3 cellular contexts compared by ENCODE assay signal in the genomic region with DNA sequence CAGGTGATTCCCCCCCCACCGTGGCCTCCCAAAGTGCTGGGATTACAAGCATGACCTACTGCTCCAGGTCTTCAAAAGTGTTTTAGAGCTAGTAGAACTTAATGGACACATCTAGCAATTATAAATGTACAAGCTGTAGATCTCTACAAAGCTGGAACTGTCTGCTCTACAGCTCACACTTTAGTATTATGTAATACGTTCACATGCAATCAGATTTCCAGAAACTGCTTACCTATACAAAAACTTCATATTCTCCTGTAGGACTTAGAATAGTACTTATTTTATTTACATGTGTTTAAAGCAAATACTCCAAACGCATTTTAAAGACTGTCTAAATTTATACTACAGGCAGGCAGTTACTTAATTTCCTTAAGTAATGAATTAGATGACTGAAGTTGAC.
TF ChIP-seq lines count a peak whose summit lies in the region.

No MANE protein-coding gene starts in this region.

TF ChIP-seq in K562, 482 proteins besides CTCF, POLR2A, EP300 and RAD21 (continues in another document):
- TF ChIP-seq MAFF (IDR thresholded peaks at IDR 0.05; ENCODE audit: low read length) = peak; percentile 78
- TF ChIP-seq NELFE (IDR thresholded peaks at IDR 0.05; ENCODE audit: insufficient read depth, insufficient read length) = no peak
- TF ChIP-seq MAFK (IDR thresholded peaks at IDR 0.05; ENCODE audit: low read length) = peak; percentile 66
- TF ChIP-seq YBX1 (IDR thresholded peaks at IDR 0.05) = no peak
- peak; percentile 59; the same call in 1 of the 2 replicates for TF ChIP-seq C11orf30 (IDR thresholded peaks at IDR 0.05; ENCODE audit: low read depth)
- TF ChIP-seq SMAD2 (IDR thresholded peaks at IDR 0.05; ENCODE audit: low read depth, low read length) = no peak
- TF ChIP-seq FOXA1 (IDR thresholded peaks at IDR 0.05; ENCODE audit: borderline replicate concordance) = no peak
- TF ChIP-seq, protein P1, sequence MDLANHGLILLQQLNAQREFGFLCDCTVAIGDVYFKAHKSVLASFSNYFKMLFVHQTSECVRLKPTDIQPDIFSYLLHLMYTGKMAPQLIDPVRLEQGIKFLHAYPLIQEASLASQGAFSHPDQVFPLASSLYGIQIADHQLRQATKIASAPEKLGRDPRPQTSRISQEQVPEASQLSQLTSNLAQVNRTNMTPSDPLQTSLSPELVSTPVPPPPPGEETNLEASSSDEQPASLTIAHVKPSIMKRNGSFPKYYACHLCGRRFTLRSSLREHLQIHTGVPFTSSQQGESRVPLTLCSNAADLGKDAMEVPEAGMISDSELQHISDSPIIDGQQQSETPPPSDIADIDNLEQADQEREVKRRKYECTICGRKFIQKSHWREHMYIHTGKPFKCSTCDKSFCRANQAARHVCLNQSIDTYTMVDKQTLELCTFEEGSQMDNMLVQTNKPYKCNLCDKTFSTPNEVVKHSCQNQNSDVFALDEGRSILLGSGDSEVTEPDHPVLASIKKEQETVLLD (IDR thresholded peaks at IDR 0.05) = no peak
- no peak for TF ChIP-seq SIRT6 (IDR thresholded peaks at IDR 0.05; ENCODE audit: low read depth, low read length)
- TF ChIP-seq KLF10 (CRISPR knock-in tag; IDR thresholded peaks at IDR 0.05) = no peak
- no peak for TF ChIP-seq TCFL5 (CRISPR knock-in tag; conservative IDR thresholded peaks at IDR 0.05)
- no peak for TF ChIP-seq NFE2 (IDR thresholded peaks at IDR 0.05; ENCODE audit: low read depth)
- TF ChIP-seq, protein P2, sequence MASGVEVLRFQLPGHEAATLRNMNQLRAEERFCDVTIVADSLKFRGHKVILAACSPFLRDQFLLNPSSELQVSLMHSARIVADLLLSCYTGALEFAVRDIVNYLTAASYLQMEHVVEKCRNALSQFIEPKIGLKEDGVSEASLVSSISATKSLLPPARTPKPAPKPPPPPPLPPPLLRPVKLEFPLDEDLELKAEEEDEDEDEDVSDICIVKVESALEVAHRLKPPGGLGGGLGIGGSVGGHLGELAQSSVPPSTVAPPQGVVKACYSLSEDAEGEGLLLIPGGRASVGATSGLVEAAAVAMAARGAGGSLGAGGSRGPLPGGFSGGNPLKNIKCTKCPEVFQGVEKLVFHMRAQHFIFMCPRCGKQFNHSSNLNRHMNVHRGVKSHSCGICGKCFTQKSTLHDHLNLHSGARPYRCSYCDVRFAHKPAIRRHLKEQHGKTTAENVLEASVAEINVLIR (CRISPR knock-in tag; IDR thresholded peaks at IDR 0.05) = no peak
- TF ChIP-seq, protein P3, sequence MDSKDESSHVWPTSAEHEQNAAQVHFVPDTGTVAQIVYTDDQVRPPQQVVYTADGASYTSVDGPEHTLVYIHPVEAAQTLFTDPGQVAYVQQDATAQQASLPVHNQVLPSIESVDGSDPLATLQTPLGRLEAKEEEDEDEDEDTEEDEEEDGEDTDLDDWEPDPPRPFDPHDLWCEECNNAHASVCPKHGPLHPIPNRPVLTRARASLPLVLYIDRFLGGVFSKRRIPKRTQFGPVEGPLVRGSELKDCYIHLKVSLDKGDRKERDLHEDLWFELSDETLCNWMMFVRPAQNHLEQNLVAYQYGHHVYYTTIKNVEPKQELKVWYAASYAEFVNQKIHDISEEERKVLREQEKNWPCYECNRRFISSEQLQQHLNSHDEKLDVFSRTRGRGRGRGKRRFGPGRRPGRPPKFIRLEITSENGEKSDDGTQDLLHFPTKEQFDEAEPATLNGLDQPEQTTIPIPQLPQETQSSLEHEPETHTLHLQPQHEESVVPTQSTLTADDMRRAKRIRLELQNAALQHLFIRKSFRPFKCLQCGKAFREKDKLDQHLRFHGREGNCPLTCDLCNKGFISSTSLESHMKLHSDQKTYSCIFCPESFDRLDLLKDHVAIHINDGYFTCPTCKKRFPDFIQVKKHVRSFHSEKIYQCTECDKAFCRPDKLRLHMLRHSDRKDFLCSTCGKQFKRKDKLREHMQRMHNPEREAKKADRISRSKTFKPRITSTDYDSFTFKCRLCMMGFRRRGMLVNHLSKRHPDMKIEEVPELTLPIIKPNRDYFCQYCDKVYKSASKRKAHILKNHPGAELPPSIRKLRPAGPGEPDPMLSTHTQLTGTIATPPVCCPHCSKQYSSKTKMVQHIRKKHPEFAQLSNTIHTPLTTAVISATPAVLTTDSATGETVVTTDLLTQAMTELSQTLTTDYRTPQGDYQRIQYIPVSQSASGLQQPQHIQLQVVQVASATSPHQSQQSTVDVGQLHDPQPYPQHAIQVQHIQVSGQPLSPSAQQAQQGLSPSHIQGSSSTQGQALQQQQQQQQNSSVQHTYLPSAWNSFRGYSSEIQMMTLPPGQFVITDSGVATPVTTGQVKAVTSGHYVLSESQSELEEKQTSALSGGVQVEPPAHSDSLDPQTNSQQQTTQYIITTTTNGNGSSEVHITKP (IDR thresholded peaks at IDR 0.05; ENCODE audit: partially characterized antibody) = no peak
- peak; percentile 86 for TF ChIP-seq ZNF316 (IDR thresholded peaks at IDR 0.05)

TF ChIP-seq in HepG2, 621 proteins besides CTCF, POLR2A, EP300 and RAD21:
- no peak for TF ChIP-seq TRIM24 (CRISPR knock-in tag; IDR thresholded peaks at IDR 0.05)
- TF ChIP-seq MAFK (conservative IDR thresholded peaks at IDR 0.05 in 1 of 2, IDR thresholded peaks at IDR 0.05 in 1 of 2; ENCODE audit: low read length in 2 of 2) = peak; percentile 81 to 92
- peak; percentile 82 for TF ChIP-seq MAFF (IDR thresholded peaks at IDR 0.05; ENCODE audit: low read depth, low read length)
- TF ChIP-seq TAF1 (CRISPR knock-in tag; IDR thresholded peaks at IDR 0.05) = no peak
- TF ChIP-seq, protein P4, sequence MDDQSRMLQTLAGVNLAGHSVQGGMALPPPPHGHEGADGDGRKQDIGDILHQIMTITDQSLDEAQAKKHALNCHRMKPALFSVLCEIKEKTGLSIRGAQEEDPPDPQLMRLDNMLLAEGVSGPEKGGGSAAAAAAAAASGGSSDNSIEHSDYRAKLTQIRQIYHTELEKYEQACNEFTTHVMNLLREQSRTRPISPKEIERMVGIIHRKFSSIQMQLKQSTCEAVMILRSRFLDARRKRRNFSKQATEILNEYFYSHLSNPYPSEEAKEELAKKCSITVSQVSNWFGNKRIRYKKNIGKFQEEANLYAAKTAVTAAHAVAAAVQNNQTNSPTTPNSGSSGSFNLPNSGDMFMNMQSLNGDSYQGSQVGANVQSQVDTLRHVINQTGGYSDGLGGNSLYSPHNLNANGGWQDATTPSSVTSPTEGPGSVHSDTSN (CRISPR knock-in tag; IDR thresholded peaks at IDR 0.05; ENCODE audit: borderline replicate concordance) = no peak

TF ChIP-seq in HEK293T, 16 proteins besides CTCF, POLR2A, EP300 and RAD21:
- TF ChIP-seq L3MBTL2 (conservative IDR thresholded peaks at IDR 0.05) (no peak), ELF4 (IDR thresholded peaks at IDR 0.05) (no peak), ZNF384 (IDR thresholded peaks at IDR 0.05) (no peak), BHLHE40 (IDR thresholded peaks at IDR 0.05; ENCODE audit: borderline replicate concordance) (no peak), FOXA1 (IDR thresholded peaks at IDR 0.05) (no peak), LEF1 (IDR thresholded peaks at IDR 0.05; ENCODE audit: borderline replicate concordance) (no peak), SUZ12 (IDR thresholded peaks at IDR 0.05) (no peak), NFRKB (IDR thresholded peaks at IDR 0.05) (no peak), TARDBP (IDR thresholded peaks at IDR 0.05) (no peak), FOXK2 (IDR thresholded peaks at IDR 0.05) (no peak), SP1 (IDR thresholded peaks at IDR 0.05) (no peak)
- TF ChIP-seq, protein P5, sequence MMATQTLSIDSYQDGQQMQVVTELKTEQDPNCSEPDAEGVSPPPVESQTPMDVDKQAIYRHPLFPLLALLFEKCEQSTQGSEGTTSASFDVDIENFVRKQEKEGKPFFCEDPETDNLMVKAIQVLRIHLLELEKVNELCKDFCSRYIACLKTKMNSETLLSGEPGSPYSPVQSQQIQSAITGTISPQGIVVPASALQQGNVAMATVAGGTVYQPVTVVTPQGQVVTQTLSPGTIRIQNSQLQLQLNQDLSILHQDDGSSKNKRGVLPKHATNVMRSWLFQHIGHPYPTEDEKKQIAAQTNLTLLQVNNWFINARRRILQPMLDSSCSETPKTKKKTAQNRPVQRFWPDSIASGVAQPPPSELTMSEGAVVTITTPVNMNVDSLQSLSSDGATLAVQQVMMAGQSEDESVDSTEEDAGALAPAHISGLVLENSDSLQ (IDR thresholded peaks at IDR 0.05) = no peak
